Comparison of ENCODE assay signal across 20 cellular contexts in the genomic region with DNA sequence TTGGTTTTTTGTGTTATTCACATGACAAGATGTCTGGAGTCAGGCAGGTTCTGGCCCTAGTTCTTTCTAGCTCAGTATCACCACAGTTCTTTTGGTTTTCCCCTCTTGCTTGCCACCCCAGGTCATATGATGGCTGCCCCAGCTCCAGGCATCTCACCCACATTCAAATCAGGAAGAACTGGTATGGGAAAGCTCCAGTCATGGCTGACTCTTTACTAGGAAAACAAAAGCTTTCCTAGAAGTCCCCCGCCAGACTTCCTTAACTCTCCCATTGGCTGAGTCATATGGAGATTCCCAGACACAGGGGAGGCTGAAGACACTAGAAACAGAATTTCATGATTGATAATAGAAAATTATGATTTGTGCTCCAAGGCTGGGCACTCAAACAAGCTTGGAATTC. TPM values are rescaled to one million over a fixed set of nuclear protein-coding genes. Genes with fewer than 3 reads are reported as not detected.
DNase-seq lines count a peak whose midpoint lies in the region; ATAC-seq and TF ChIP-seq lines count a peak whose summit lies in the region.
"Had no signal": no experiment of that assay in that cellular context is flagged by ENCODE, and none has a peak within 500 bp of the region (broad histone marks: within the 10 kb centered on the region; RNA-seq: fewer than 3 reads in every experiment).

No MANE protein-coding gene starts in this region.

- H3K18ac ChIP-seq in IMR-90 (ENCODE audit: low read depth, low read length): no peak overlapping the region

- no peaks in the 10 kb centered on the region for H3K9me3 Mint-ChIP-seq in dendritic cell treated with granulocyte-macrophage colony-stimulating factor and Interleukin-4, amounts not matched to agents 40 ng/mL and 50 ng/mL, for 4 days
- no peaks in the 10 kb centered on the region for H3K9me3 Mint-ChIP-seq in memory B cell
- H3K9me3 Mint-ChIP-seq: activated T-helper 2 cell treated with anti-CD3 and anti-CD28 coated beads, Interferon-gamma antibody, Interleukin-2, Interleukin-4, amounts not matched to agents 10 μg/mL and 5 μg/mL and 100 μg/mL, durations not matched to agents 14 hours and 24 hours and 36 hours; CD8-positive, alpha-beta memory T cell; stimulated activated effector memory CD8-positive, alpha-beta T cell treated with anti-CD3 and anti-CD28 coated beads, Interleukin-12 subunit alpha, Interleukin-12 subunit beta, amount 100 ng/mL, for 72 hours; type B pancreatic cell had no signal

- H3K4me1 ChIP-seq in ACC112 (ENCODE audit: control insufficient read depth, insufficient read depth, low read length, unreplicated experiment): peaks cover 13% of the 10 kb centered on the region
- peaks cover 5% of the 10 kb centered on the region; the same call in 1 of the 2 replicates for H3K4me1 ChIP-seq in IMR-90 (ENCODE audit: control insufficient read depth, insufficient read depth, low read length)
- H3K4me1 ChIP-seq: colonic mucosa, parathyroid adenoma had no signal

- H2AFZ ChIP-seq in ACC112 (ENCODE audit: low read length, unreplicated experiment) (peak overlapping the region; percentile 1), IMR-90 (replicated peaks; ENCODE audit: low read length, poor library complexity) (peak overlapping the region; percentile 75)
- H2AFZ ChIP-seq: parathyroid adenoma had no signal

- peak overlapping the region; percentile 29; the same call in 1 of the 2 replicates for H2BK120ac ChIP-seq in IMR-90 (ENCODE audit: low read depth, low read length)

- peak overlapping the region; percentile 64; the same call in 1 of the 2 replicates for H3K4ac ChIP-seq in IMR-90 (ENCODE audit: low read depth, low read length)

- H4K20me1 ChIP-seq in IMR-90 (ENCODE audit: insufficient read depth, low read length): no peaks in the 10 kb centered on the region

- H3K27me3 ChIP-seq in ACC112 (ENCODE audit: insufficient read depth, low read length) (no peaks in the 10 kb centered on the region), IMR-90 (ENCODE audit: control insufficient read depth, insufficient read depth, low read length) (no peaks in the 10 kb centered on the region)
- H3K27me3 ChIP-seq: colonic mucosa, heart left ventricle had no signal

- no peaks in the 10 kb centered on the region for H3K79me2 ChIP-seq in ACC112 (ENCODE audit: control insufficient read depth, insufficient read depth, low read length, unreplicated experiment)
- H3K79me2 ChIP-seq: parathyroid adenoma had no signal

- peaks cover 68% of the 10 kb centered on the region for H3K4me1 Mint-ChIP-seq in dendritic cell treated with granulocyte-macrophage colony-stimulating factor and Interleukin-4, amounts not matched to agents 40 ng/mL and 50 ng/mL, for 4 days (ENCODE audit: low read depth)
- peaks cover 12% of the 10 kb centered on the region for H3K4me1 Mint-ChIP-seq in memory B cell

- H3K36me3 Mint-ChIP-seq in dendritic cell treated with granulocyte-macrophage colony-stimulating factor and Interleukin-4, amounts not matched to agents 40 ng/mL and 50 ng/mL, for 4 days (ENCODE audit: low read depth): no peaks in the 10 kb centered on the region
- no peaks in the 10 kb centered on the region for H3K36me3 Mint-ChIP-seq in memory B cell
- H3K36me3 Mint-ChIP-seq: CD8-positive, alpha-beta memory T cell; stimulated activated effector memory CD8-positive, alpha-beta T cell treated with anti-CD3 and anti-CD28 coated beads, Interleukin-12 subunit alpha, Interleukin-12 subunit beta, amount 100 ng/mL, for 72 hours; type B pancreatic cell had no signal

- TF ChIP-seq POLR2A in IMR-90 (IDR thresholded peaks at IDR 0.05; ENCODE audit: low read depth, low read length): no peak

- H2BK5ac ChIP-seq in IMR-90 (ENCODE audit: low read depth, low read length, poor library complexity, severe bottlenecking): no peak overlapping the region

- peak overlapping the region; percentile 80 for H2BK20ac ChIP-seq in IMR-90 (ENCODE audit: low read depth, low read length)

- DNase-seq in IMR-90: peak; percentile 58
- no peak for DNase-seq in memory B cell (ENCODE audit: low spot score in 2 of 2)
- DNase-seq in SW480 (ENCODE audit: low spot score): no peak
- no peak for DNase-seq in GM13977 (ENCODE audit: low spot score)
- no peak for DNase-seq in activated T-cell treated with anti-CD3 and anti-CD28 coated beads, Interleukin-2, amount 50 U/mL, for 48 hours
- DNase-seq: activated CD8-positive, alpha-beta memory T cell treated with anti-CD3 and anti-CD28 coated beads for 24 hours; amygdala; CD8-positive, alpha-beta memory T cell; colonic mucosa; heart left ventricle; NCI-H1694 treated with DMSO at 0.1 percent for 48 hours; WERI-Rb-1 had no signal

- no peak overlapping the region for H3K27ac ChIP-seq in ACC112 (ENCODE audit: low read depth, low read length)
- H3K27ac ChIP-seq in IMR-90 (ENCODE audit: insufficient read depth, low read length): no peak overlapping the region
- H3K27ac ChIP-seq: colonic mucosa, parathyroid adenoma, WERI-Rb-1 had no signal

- H3K36me3 ChIP-seq in ACC112 (ENCODE audit: insufficient read depth, low read length) (no peaks in the 10 kb centered on the region), IMR-90 (ENCODE audit: control insufficient read depth, insufficient read depth, low read length) (no peaks in the 10 kb centered on the region)
- H3K36me3 ChIP-seq: colonic mucosa, heart left ventricle, WERI-Rb-1 had no signal

- dilution Hi-C loops in IMR-90 (cut with HindIII; ENCODE audit: low sequenced_read_pairs, unreplicated experiment): no loop called here

- no peak for TF ChIP-seq RAD21 in IMR-90 (IDR thresholded peaks at IDR 0.05; ENCODE audit: low read length)

- H4K8ac ChIP-seq in IMR-90 (ENCODE audit: low read depth in 2 of 2, low read length in 2 of 2): peak overlapping the region; percentile 31 to 71; a peak in 2 of 4 replicates

- H3K4me2 ChIP-seq in IMR-90 (ENCODE audit: low read depth, low read length): no peak overlapping the region

- in situ Hi-C loops in IMR-90 (cut with MboI; ENCODE audit: low sequenced_read_pairs): no loop called here
- in situ Hi-C loops in GM13977 (cut with MboI; ENCODE audit: low pct_unique_long_range_greater_than_20kb, low sequenced_read_pairs, unreplicated experiment): no loop called here

- no peaks in the 10 kb centered on the region for H3K27me3 Mint-ChIP-seq in dendritic cell treated with granulocyte-macrophage colony-stimulating factor and Interleukin-4, amounts not matched to agents 40 ng/mL and 50 ng/mL, for 4 days
- H3K27me3 Mint-ChIP-seq in memory B cell: no peaks in the 10 kb centered on the region
- H3K27me3 Mint-ChIP-seq: CD8-positive, alpha-beta memory T cell; type B pancreatic cell had no signal

- H4K91ac ChIP-seq in IMR-90 (ENCODE audit: insufficient read depth, low read depth, low read length): no peak overlapping the region

- CTCF ChIA-PET in IMR-90 (lab: Yijun Ruan, JAX): no interaction called here

- peak overlapping the region; percentile 29; the same call in 1 of the 3 replicates for H2BK15ac ChIP-seq in IMR-90 (ENCODE audit: low read depth, low read length)

- 0 out of 2 replicates have a peak overlapping the region, but pooled peaks have one; percentile 46 for H3K23ac ChIP-seq in IMR-90 (ENCODE audit: low read depth, low read length)

- intact Hi-C loops in IMR-90 (cut with micrococcal nuclease): no loop called here
- intact Hi-C loops in dendritic cell treated with granulocyte-macrophage colony-stimulating factor and Interleukin-4, amounts not matched to agents 40 ng/mL and 50 ng/mL, for 4 days (cut with micrococcal nuclease): no loop called here

- H3K4me3 ChIP-seq in ACC112 (ENCODE audit: low read depth, low read length) (no peak overlapping the region), IMR-90 (ENCODE audit: insufficient read depth, low read depth, low read length) (no peak overlapping the region)
- H3K4me3 ChIP-seq: colonic mucosa, heart left ventricle, skin epidermis had no signal

- peak overlapping the region; percentile 53 for H2AK5ac ChIP-seq in IMR-90 (ENCODE audit: low read depth, low read length)

- H3K56ac ChIP-seq in IMR-90 (ENCODE audit: extremely low read depth, insufficient read depth, low read length): no peak overlapping the region

- BruUV-seq in IMR-90 (replicated peaks; lab: Mats Ljungman, UMichigan): no TSS peak

- H4K5ac ChIP-seq in IMR-90 (ENCODE audit: low read depth, low read length): no peak overlapping the region

- no peak overlapping the region for H3K9ac ChIP-seq in IMR-90 (ENCODE audit: low read depth, low read length)
- H3K9ac ChIP-seq: parathyroid adenoma had no signal

- peaks cover 3% of the 10 kb centered on the region for H3K9me1 ChIP-seq in IMR-90 (ENCODE audit: insufficient read depth, low read length)

- H3K4me3 Mint-ChIP-seq in dendritic cell treated with granulocyte-macrophage colony-stimulating factor and Interleukin-4, amounts not matched to agents 40 ng/mL and 50 ng/mL, for 4 days: no peak overlapping the region
- no peak overlapping the region for H3K4me3 Mint-ChIP-seq in memory B cell
- H3K4me3 Mint-ChIP-seq: CD8-positive, alpha-beta memory T cell; stimulated activated effector memory CD8-positive, alpha-beta T cell treated with anti-CD3 and anti-CD28 coated beads, Interleukin-12 subunit alpha, Interleukin-12 subunit beta, amount 100 ng/mL, for 72 hours; type B pancreatic cell had no signal

- no CpG with 5 or more reads among the region's 1 CpG for WGBS in IMR-90 (ENCODE audit: extremely low coverage in 2 of 2, insufficient read length in 1 of 2), 2 experiments

- H3K27ac Mint-ChIP-seq in dendritic cell treated with granulocyte-macrophage colony-stimulating factor and Interleukin-4, amounts not matched to agents 40 ng/mL and 50 ng/mL, for 4 days: peak overlapping the region; percentile 96
- peak overlapping the region; percentile 89 for H3K27ac Mint-ChIP-seq in memory B cell
- H3K27ac Mint-ChIP-seq: activated T-helper 2 cell treated with anti-CD3 and anti-CD28 coated beads, Interferon-gamma antibody, Interleukin-2, Interleukin-4, amounts not matched to agents 10 μg/mL and 5 μg/mL and 100 μg/mL, durations not matched to agents 14 hours and 24 hours and 36 hours; CD8-positive, alpha-beta memory T cell; stimulated activated effector memory CD8-positive, alpha-beta T cell treated with anti-CD3 and anti-CD28 coated beads, Interleukin-12 subunit alpha, Interleukin-12 subunit beta, amount 100 ng/mL, for 72 hours; type B pancreatic cell had no signal

- no peak overlapping the region for H2AK9ac ChIP-seq in IMR-90 (replicated peaks; ENCODE audit: low read depth, low read length, poor library complexity)

- H3K79me1 ChIP-seq in IMR-90 (ENCODE audit: low read depth in 1 of 2, low read length in 2 of 2): no peaks in the 10 kb centered on the region

- no peaks in the 10 kb centered on the region for H3K9me3 ChIP-seq in IMR-90 (ENCODE audit: control insufficient read depth, insufficient read depth, low read length)
- H3K9me3 ChIP-seq: colonic mucosa, heart left ventricle had no signal

- ATAC-seq in IMR-90 (ENCODE audit: low read depth): no peak
- no peak for ATAC-seq in memory B cell (ENCODE audit: low read depth)
- no peak for ATAC-seq in HG03025 (IDR thresholded peaks at IDR 0.05; ENCODE audit: low FRiP score, unreplicated experiment)

- POLR2A ChIA-PET in IMR-90 (lab: Charles Lee; ENCODE audit: unreplicated experiment): no interaction called here

- peak overlapping the region; percentile 76; the same call in 1 of the 2 replicates for H3K14ac ChIP-seq in IMR-90 (replicated peaks; ENCODE audit: low read depth, low read length)

- TF ChIP-seq CTCF in IMR-90 (conservative IDR thresholded peaks at IDR 0.05; ENCODE audit: low read depth, low read length) (no peak), GM13977 (IDR thresholded peaks at IDR 0.05; ENCODE audit: extremely low read depth, insufficient read depth, missing control alignments) (no peak)

RNA-seq across cellular contexts. Expression of a gene that starts 22.1 kb away (rescaled TPM):
- 14.4 and 17.6 TPM in 2 replicates for total RNA-seq in IMR-90 (2012; rRNA removed)
- polyA plus RNA-seq in IMR-90 (2012; rRNA removed): 7.9 and 9.1 TPM in 2 replicates
- 2.1 and 2.5 TPM in 2 replicates for polyA plus RNA-seq in IMR-90 (2012; cell fraction: cytosol; rRNA removed)
- polyA plus RNA-seq in IMR-90 (2012; cell fraction: nucleus; rRNA removed; ENCODE audit: low replicate concordance): 4.8 and 20.3 TPM in 2 replicates
